8 cellular contexts compared by ENCODE assay signal in genomic region chr12:119544780-119545625, GRCh38. TPM values are rescaled to one million over a fixed set of nuclear protein-coding genes. Genes with fewer than 3 reads are reported as not detected.
DNase-seq lines count a peak whose midpoint lies in the region; ATAC-seq and TF ChIP-seq lines count a peak whose summit lies in the region.

No MANE protein-coding gene starts in this region.

- RAD21 ChIA-PET in HCT116 (lab: Charles Lee; ENCODE audit: low non-redundant PET in 1 of 2, low total read pairs in 2 of 2, uncharacterized antibody in 2 of 2, unreplicated experiment in 2 of 2) = no interaction called here

- POLR2A ChIA-PET in HCT116 (lab: Charles Lee) = no interaction called here
- POLR2A ChIA-PET in activated B cell treated with CpG ODN at 0.5 μM for 24 hours (lab: Charles Lee) = no interaction called here

- no TSS peak for BruUV-seq in HCT116 (replicated peaks; lab: Mats Ljungman, UMichigan)

- DNase-seq in Caki2 (ENCODE audit: low read depth) = peak; percentile 60
- DNase-seq in HCT116 (ENCODE audit: low read depth, low spot score) = peak; percentile 61
- DNase-seq in NCI-H2196 treated with DMSO at 0.1 percent for 48 hours (lab: John Stamatoyannopoulos, UW; ENCODE audit: unreplicated experiment) = peak; percentile 49
- no peak for DNase-seq in activated B cell treated with CpG ODN at 0.5 μM for 24 hours
- peak; percentile 17 to 31 for DNase-seq in central memory CD8-positive, alpha-beta T cell (ENCODE audit: low spot score in 2 of 2)
- DNase-seq in kidney tubule cell (ENCODE audit: low spot score) = peak; percentile 62
- peak; percentile 61 for DNase-seq in stimulated activated CD4-positive, alpha-beta T cell treated with anti-CD3 and anti-CD28 coated beads, Interleukin-4, amount 100 ng/mL, for 24 hours

- no peak overlapping the region for H3K9ac ChIP-seq in HCT116 (ENCODE audit: low read length)

- no peaks in the 10 kb centered on the region for H3K36me3 ChIP-seq in HCT116 (ENCODE audit: control insufficient read depth in 1 of 2, insufficient read depth in 2 of 2, low read length in 2 of 2)

- intact Hi-C loops in HCT116 (cut with micrococcal nuclease) (loop anchor here (1.0 to 10.0 kb wide), 5 partner anchors 101 to 1138 kb away; no protein-coding TSS in a partner anchor), activated B cell treated with CpG ODN at 0.5 μM for 24 hours (cut with micrococcal nuclease) (no loop called here)

- no peaks in the 10 kb centered on the region for H3K4me1 Mint-ChIP-seq in activated B cell treated with CpG ODN at 0.5 μM for 24 hours
- H3K4me1 Mint-ChIP-seq in central memory CD8-positive, alpha-beta T cell = no peaks in the 10 kb centered on the region

- no peak overlapping the region for H3K27ac ChIP-seq in HCT116 (ENCODE audit: low read depth, low read length)

- no peak overlapping the region for H3K4me3 ChIP-seq in HCT116 (replicated peaks in 1 of 2; ENCODE audit: low read depth in 1 of 2, low read length in 2 of 2)

- no peak overlapping the region for H3K4me2 ChIP-seq in HCT116 (ENCODE audit: low read length)

- H3K4me3 Mint-ChIP-seq in activated B cell treated with CpG ODN at 0.5 μM for 24 hours = no peak overlapping the region
- H3K4me3 Mint-ChIP-seq in central memory CD8-positive, alpha-beta T cell = no peak overlapping the region

- H3K36me3 Mint-ChIP-seq in activated B cell treated with CpG ODN at 0.5 μM for 24 hours (ENCODE audit: low read depth) = no peaks in the 10 kb centered on the region
- no peaks in the 10 kb centered on the region for H3K36me3 Mint-ChIP-seq in central memory CD8-positive, alpha-beta T cell (ENCODE audit: insufficient read depth)

- H3K4me1 ChIP-seq in HCT116 (ENCODE audit: control insufficient read depth in 1 of 2, insufficient read depth in 2 of 2, low read length in 2 of 2) = no peaks in the 10 kb centered on the region

- TF ChIP-seq CTCF in HCT116 (IDR thresholded peaks at IDR 0.05 in 2 of 3, conservative IDR thresholded peaks at IDR 0.05 in 1 of 3; ENCODE audit: borderline replicate concordance in 1 of 3, insufficient read depth in 1 of 3, low read depth in 2 of 3, low read length in 2 of 3) = peak; percentile 76 to 83 (median 79)
- TF ChIP-seq CTCF in activated B cell treated with CpG ODN at 0.5 μM for 24 hours (IDR thresholded peaks at IDR 0.05) = peak; percentile 73

- no peak overlapping the region for H3K27ac Mint-ChIP-seq in activated B cell treated with CpG ODN at 0.5 μM for 24 hours
- H3K27ac Mint-ChIP-seq in central memory CD8-positive, alpha-beta T cell (ENCODE audit: low read depth) = no peak overlapping the region

- CTCF ChIA-PET in HCT116 (lab: Charles Lee) (interaction anchor here (0.6 to 4.0 kb wide), 6 partner anchors 33 to 123 kb away, joined by 3 to 30 read pairs (median 4); partner anchors contain the start of gene PRKAB1), activated B cell treated with CpG ODN at 0.5 μM for 24 hours (lab: Charles Lee) (interaction anchor here (0.6 to 1.7 kb wide), 5 partner anchors 8 to 1140 kb away, joined by 3 to 6 read pairs (median 4); no protein-coding TSS in a partner anchor)

- in situ Hi-C loops in Caki2 (cut with HindIII; ENCODE audit: low pct_unique_long_range_greater_than_20kb, low sequenced_read_pairs) = no loop called here

- H4K20me1 ChIP-seq in HCT116 (ENCODE audit: insufficient read depth) = no peaks in the 10 kb centered on the region

- no peaks in the 10 kb centered on the region for H3K9me3 ChIP-seq in HCT116 (ENCODE audit: control insufficient read depth in 1 of 2, insufficient read depth in 1 of 2, low read depth in 1 of 2, low read length in 2 of 2)

- H3K9me2 ChIP-seq in HCT116 (ENCODE audit: insufficient read depth) = no peaks in the 10 kb centered on the region

- peak; percentile 82 for TF ChIP-seq RAD21 in HCT116 (IDR thresholded peaks at IDR 0.05; ENCODE audit: low read depth)

- peaks cover 44% of the 10 kb centered on the region for H3K27me3 ChIP-seq in HCT116 (ENCODE audit: insufficient read depth, low read length)

- H2AFZ ChIP-seq in HCT116 (ENCODE audit: low read depth, low read length, poor library complexity, severe bottlenecking) = no peak overlapping the region

- H3K27me3 Mint-ChIP-seq in activated B cell treated with CpG ODN at 0.5 μM for 24 hours = peaks cover 13% of the 10 kb centered on the region
- H3K27me3 Mint-ChIP-seq in central memory CD8-positive, alpha-beta T cell = peaks cover 60% of the 10 kb centered on the region

- no peaks in the 10 kb centered on the region for H3K9me3 Mint-ChIP-seq in activated B cell treated with CpG ODN at 0.5 μM for 24 hours
- H3K9me3 Mint-ChIP-seq in central memory CD8-positive, alpha-beta T cell = no peaks in the 10 kb centered on the region

- ATAC-seq in HCT116 (peak; percentile 95), activated B cell treated with CpG ODN at 0.5 μM for 24 hours (ENCODE audit: low read depth) (peak; percentile 37), GM19463 (IDR thresholded peaks at IDR 0.05; ENCODE audit: unreplicated experiment) (no peak)
- no peak for ATAC-seq in central memory CD8-positive, alpha-beta T cell (replicated peaks; ENCODE audit: extremely low read depth, poor library complexity, severe bottlenecking)

- no peak for TF ChIP-seq POLR2A in HCT116 (IDR thresholded peaks at IDR 0.05; ENCODE audit: borderline replicate concordance, extremely low read depth, insufficient read depth, insufficient read length)

- no peaks in the 10 kb centered on the region for H3K79me2 ChIP-seq in HCT116 (ENCODE audit: insufficient read depth, low read length)

TF ChIP-seq in HCT116, 20 proteins besides CTCF, POLR2A, EP300 and RAD21:
- no peak for TF ChIP-seq SIN3A (IDR thresholded peaks at IDR 0.05; ENCODE audit: low read depth)
- TF ChIP-seq SRF (IDR thresholded peaks at IDR 0.05; ENCODE audit: low read depth) = no peak
- TF ChIP-seq TCF7L2 (IDR thresholded peaks at IDR 0.05; ENCODE audit: borderline replicate concordance, extremely low read depth, insufficient read depth, insufficient read length) = no peak
- no peak for TF ChIP-seq REST (IDR thresholded peaks at IDR 0.05; ENCODE audit: low read depth)
- no peak for TF ChIP-seq POLR2AphosphoS5 (IDR thresholded peaks at IDR 0.05; ENCODE audit: low read depth, low read length)

RNA-seq across cellular contexts. Expression of gene TMEM233, which starts 48.6 kb away (rescaled TPM):
- total RNA-seq in Caki2 (2014; rRNA removed; shearing (Covaris generic); ENCODE audit: low replicate concordance) = not detected in 2 replicates
- total RNA-seq in HCT116 (2021; ENCODE audit: unreplicated experiment) (not detected), activated B cell treated with CpG ODN at 0.5 μM for 24 hours (not detected in 2 replicates)
- not detected in 2 replicates for polyA plus RNA-seq in HCT116 (2012)

Comparison
In these comparisons a context has a peak if more than half of its experiments do, and no peak if none do; other contexts are left out.
1. ATAC-seq: peak in HCT116 (single experiment) and activated B cell treated with CpG ODN at 0.5 μM for 24 hours (single experiment); none in central memory CD8-positive, alpha-beta T cell (single experiment) and GM19463 (single experiment).